In the genomic region with DNA sequence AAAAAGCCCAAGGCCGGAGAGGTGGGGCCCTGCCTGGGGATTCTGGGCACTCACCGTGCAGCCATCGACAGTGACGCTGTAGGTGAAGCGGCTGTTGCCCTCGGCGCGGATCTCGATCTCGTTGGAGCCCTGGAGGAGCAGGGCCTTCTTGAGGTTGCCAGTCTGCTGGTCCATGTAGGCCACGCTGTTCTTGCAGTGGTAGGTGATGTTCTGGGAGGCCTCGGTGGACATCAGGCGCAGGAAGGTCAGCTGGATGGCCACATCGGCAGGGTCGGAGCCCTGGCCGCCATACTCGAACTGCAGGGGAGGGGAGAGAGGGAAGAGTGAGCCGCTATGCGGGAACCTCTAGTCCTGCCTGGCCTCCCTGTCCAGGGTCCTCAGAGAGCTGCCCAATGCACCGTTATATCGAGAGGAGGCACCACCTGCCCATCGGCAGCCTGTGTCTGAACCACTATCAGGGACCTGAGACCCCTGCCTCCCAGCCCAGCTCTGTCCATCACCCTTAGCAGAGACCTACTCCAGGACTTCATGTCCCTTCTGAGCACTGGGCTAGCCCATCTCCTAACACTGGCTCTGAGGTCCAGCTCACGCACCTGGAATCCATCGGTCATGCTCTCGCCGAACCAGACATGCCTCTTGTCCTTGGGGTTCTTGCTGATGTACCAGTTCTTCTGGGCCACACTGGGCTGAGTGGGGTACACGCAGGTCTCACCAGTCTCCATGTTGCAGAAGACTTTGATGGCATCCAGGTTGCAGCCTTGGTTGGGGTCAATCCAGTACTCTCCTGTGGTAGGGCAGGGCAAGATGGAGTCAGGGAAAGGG, we compare ENCODE assay signal across 19 cellular contexts. TPM values are rescaled to one million over a fixed set of nuclear protein-coding genes. Genes with fewer than 3 reads are reported as not detected.
DNase-seq lines count a peak whose midpoint lies in the region; ATAC-seq, FAIRE-seq and TF ChIP-seq lines count a peak whose summit lies in the region.
"Had no signal": no experiment of that assay in that cellular context is flagged by ENCODE, and none has a peak within 500 bp of the region (broad histone marks: within the 10 kb centered on the region; RNA-seq: fewer than 3 reads in every experiment).

No MANE protein-coding gene starts in this region.

- H3K4me2 ChIP-seq in GM12878 (ENCODE audit: control insufficient read depth, insufficient read depth): no peak overlapping the region

- no peaks in the 10 kb centered on the region for H4K20me1 ChIP-seq in GM12878 (ENCODE audit: control insufficient read depth, insufficient read depth)

- no peak overlapping the region for H3K4me3 ChIP-seq in GM12878
- H3K4me3 ChIP-seq in suprapubic skin: no peak overlapping the region
- H3K4me3 ChIP-seq: MG63 had no signal

- H3K27ac ChIP-seq in GM12878 (ENCODE audit: control insufficient read depth, insufficient read depth) (no peak overlapping the region), suprapubic skin (peak overlapping the region; percentile 79)
- H3K27ac ChIP-seq: epithelial cell of prostate, parathyroid adenoma had no signal

- in situ Hi-C loops in GM12878 (cut with MboI): no loop called here

- BruUV-seq in GM12878 (replicated peaks; lab: Mats Ljungman, UMichigan): TSS peak; percentile 25

- no peak for TF ChIP-seq RAD21 in GM12878 (IDR thresholded peaks at IDR 0.05; ENCODE audit: insufficient read depth, low read depth, low read length)

- CTCF ChIA-PET in GM12878 (lab: Yijun Ruan, JAX): interaction anchor here (1.4 to 3.5 kb wide), 2 partner anchors 16 to 34 kb away, joined by 4 to 26 read pairs; no protein-coding TSS in a partner anchor

- no peak overlapping the region for H2AFZ ChIP-seq in GM12878 (ENCODE audit: control insufficient read depth, low read depth, low read length)
- H2AFZ ChIP-seq: parathyroid adenoma had no signal

- RAD21 ChIA-PET in GM12878 (lab: Charles Lee; ENCODE audit: unreplicated experiment): interaction anchor here (2.2 kb wide), 1 partner anchor 16 kb away, joined by 7 read pairs; no protein-coding TSS in a partner anchor

- DNase-seq in EH (ENCODE audit: low read depth) (peak; percentile 71), GM12878 (ENCODE audit: low read depth, low spot score) (no peak), iris pigment epithelial cell (ENCODE audit: low read depth) (peak; percentile 53), suprapubic skin (ENCODE audit: low spot score in 2 of 2) (no peak), NCI-H1092 (lab: John Stamatoyannopoulos, UW) (no peak), RCC 7860 (ENCODE audit: low spot score) (no peak), erythroblast (lab: John Stamatoyannopoulos, UW) (no peak), midbrain (lab: John Stamatoyannopoulos, UW) (no peak)
- DNase-seq: AML-193, aorta, Calu3, MG63, NCI-H2029, NCI-H510A, SHP77 treated with DMSO at 0.1 percent for 48 hours had no signal

- TF ChIP-seq EP300 in GM12878 (IDR thresholded peaks at IDR 0.05; ENCODE audit: borderline replicate concordance in 1 of 2, control insufficient read depth in 1 of 2, low read depth in 2 of 2, low read length in 2 of 2) (no peak), suprapubic skin (IDR thresholded peaks at IDR 0.05) (no peak)

- FAIRE-seq in GM12878 (lab: Jason Lieb, UNC): no peak
- no peak for FAIRE-seq in RCC 7860 (lab: Jason Lieb, UNC)
- FAIRE-seq: G401.6 had no signal

- no peak overlapping the region for H3K9ac ChIP-seq in GM12878 (ENCODE audit: control insufficient read depth, insufficient read depth, low read length)
- H3K9ac ChIP-seq: parathyroid adenoma had no signal

- H3K4me1 ChIP-seq in GM12878 (ENCODE audit: control insufficient read depth, insufficient read depth, low read length) (peaks cover 23% of the 10 kb centered on the region), suprapubic skin (peaks cover 43% of the 10 kb centered on the region)
- H3K4me1 ChIP-seq: parathyroid adenoma had no signal

- TF ChIP-seq POLR2A in GM12878 (IDR thresholded peaks at IDR 0.05; ENCODE audit: low read depth, low read length) (no peak), suprapubic skin (IDR thresholded peaks at IDR 0.05) (no peak), erythroblast (IDR thresholded peaks at IDR 0.05; ENCODE audit: low read length) (no peak)

- H3K27me3 ChIP-seq in GM12878 (replicated peaks in 1 of 2; ENCODE audit: control insufficient read depth in 2 of 2, insufficient read depth in 2 of 2, low read length in 1 of 2) (no peaks in the 10 kb centered on the region), suprapubic skin (no peaks in the 10 kb centered on the region)
- H3K27me3 ChIP-seq: MG63 had no signal

- intact Hi-C loops in GM12878 (cut with micrococcal nuclease; ENCODE audit: unreplicated experiment): no loop called here

- H3K9me3 ChIP-seq in GM12878 (replicated peaks; ENCODE audit: control insufficient read depth, insufficient read depth, low read length) (no peaks in the 10 kb centered on the region), suprapubic skin (no peaks in the 10 kb centered on the region)
- H3K9me3 ChIP-seq: MG63 had no signal

- no peak for TF ChIP-seq CTCF in GM12878 (IDR thresholded peaks at IDR 0.05 in 2 of 3, conservative IDR thresholded peaks at IDR 0.05 in 1 of 3; ENCODE audit: control insufficient read depth in 2 of 3, extremely low read depth in 1 of 3, insufficient read depth in 1 of 3, low read depth in 3 of 3, low read length in 3 of 3)
- no peak for TF ChIP-seq CTCF in suprapubic skin (IDR thresholded peaks at IDR 0.05)

- SMC1A ChIA-PET in GM12878 (lab: Charles Lee; ENCODE audit: uncharacterized antibody, unreplicated experiment): no interaction called here

- 87% methylated on average over 25 of the region's 27 CpGs for WGBS in GM12878 (ENCODE audit: insufficient coverage, insufficient replicate concordance, low lambda C conversion rate, missing lambda C conversion rate)
- 70% methylated on average over 22 of the region's 27 CpGs for WGBS in suprapubic skin

- POLR2A ChIA-PET in GM12878 (lab: Charles Lee): no interaction called here

- no peaks in the 10 kb centered on the region for H3K79me2 ChIP-seq in GM12878 (ENCODE audit: control insufficient read depth, insufficient read depth, low read length)
- H3K79me2 ChIP-seq: parathyroid adenoma had no signal

- H3K36me3 ChIP-seq in GM12878 (ENCODE audit: control insufficient read depth in 2 of 2, insufficient read depth in 2 of 2, low read length in 1 of 2) (peaks cover 0 to 6% of the 10 kb centered on the region in 2 experiments; a peak in 2 of 4 replicates), suprapubic skin (peaks cover 33% of the 10 kb centered on the region)

- no peak for ATAC-seq in GM12878

RNA-seq across cellular contexts. Expression of gene COL1A1, which starts 15.5 kb away (rescaled TPM):
- 43.7 and 49.7 TPM in 2 replicates for total RNA-seq in GM12878 (2013; cell fraction: nucleolus; rRNA removed)
- total RNA-seq in GM12878 (2014; rRNA removed): 0.79 and 1.1 TPM in 2 replicates
- 0.55 and 1.2 TPM in 2 replicates for total RNA-seq in GM12878 (2014; rRNA removed; fragmentation: Illumina TruSeq; extraction: Trizol)
- total RNA-seq in GM12878 (2021): 6.1 and 7.7 TPM in 2 replicates
- polyA plus RNA-seq in GM12878 (2011; ENCODE audit: low read depth): 1.5 TPM
- polyA plus RNA-seq in GM12878 (2011; rRNA removed): 1.9 and 2.9 TPM in 2 replicates
- 2.8 TPM in 2 replicates for polyA plus RNA-seq in GM12878 (2011; cell fraction: cytosol; rRNA removed)
- polyA plus RNA-seq in GM12878 (2011; cell fraction: nucleus; rRNA removed): 67.6 and 84.9 TPM in 2 replicates
- polyA plus RNA-seq in GM12878 (2012): 2.7 and 4.3 TPM in 2 replicates
- polyA plus RNA-seq in GM12878 (2014; fragmentation: Illumina TruSeq; extraction: Trizol): 0.54 and 1.9 TPM in 2 replicates
- polyA plus RNA-seq in GM12878 (2014; fragmentation: Nextera tagmentation; extraction: Ambion mirVana): under 1 TPM; 0.18 to 0.32 TPM
- polyA plus RNA-seq in GM12878 (2014; rRNA removed): 3.5 and 3.9 TPM in 2 replicates
- 1 to 10 TPM; 2.7 to 4.3 TPM for polyA plus RNA-seq in GM12878 (2016; fragmentation: Nextera tagmentation; extraction: Ambion mirVana)
- polyA minus RNA-seq in GM12878 (2011; rRNA and poly(A)+ RNA removed): 4.6 and 8.9 TPM in 2 replicates
- polyA minus RNA-seq in GM12878 (2011; cell fraction: cytosol; rRNA and poly(A)+ RNA removed): 2.3 and 2.5 TPM in 2 replicates
- polyA minus RNA-seq in GM12878 (2011; cell fraction: nucleus; rRNA and poly(A)+ RNA removed): 24.8 and 32.3 TPM in 2 replicates
- 10 to 100 TPM; 19.2 to 56.8 (median 33.1) TPM for total RNA-seq in suprapubic skin

RNA-seq across cellular contexts. Expression of gene SGCA, which starts 20.1 kb away (rescaled TPM):
- total RNA-seq in GM12878 (2013; cell fraction: nucleolus; rRNA removed): 1.9 and 2.9 TPM in 2 replicates
- total RNA-seq in GM12878 (2014; rRNA removed) (0.11 and 0.68 TPM in 2 replicates), GM12878 (2014; rRNA removed; fragmentation: Illumina TruSeq; extraction: Trizol) (0.27 TPM in 1 of 2 replicates, not detected in the other), GM12878 (2021) (0.51 and 0.56 TPM in 2 replicates), suprapubic skin (1 to 10 TPM; 2.1 to 5.8 (median 4.0) TPM)
- 0.52 TPM for polyA plus RNA-seq in GM12878 (2011; ENCODE audit: low read depth)
- polyA plus RNA-seq in GM12878 (2011; rRNA removed) (0.24 and 0.81 TPM in 2 replicates), GM12878 (2014; fragmentation: Illumina TruSeq; extraction: Trizol) (0.24 TPM in 1 of 2 replicates, not detected in the other), GM12878 (2014; fragmentation: Nextera tagmentation; extraction: Ambion mirVana) (under 1 TPM in 1 of 2 experiments, not detected in 1; 0.13 TPM), GM12878 (2014; rRNA removed) (0.25 and 2.2 TPM in 2 replicates), GM12878 (2016; fragmentation: Nextera tagmentation; extraction: Ambion mirVana) (under 1 TPM in 1 of 2 experiments, not detected in 1; 0.50 TPM)
- 0.54 and 1.2 TPM in 2 replicates for polyA plus RNA-seq in GM12878 (2011; cell fraction: cytosol; rRNA removed)
- polyA plus RNA-seq in GM12878 (2011; cell fraction: nucleus; rRNA removed): 3.6 and 4.5 TPM in 2 replicates
- polyA plus RNA-seq in GM12878 (2012): 1.2 and 1.9 TPM in 2 replicates
- 0.29 and 1.1 TPM in 2 replicates for polyA minus RNA-seq in GM12878 (2011; rRNA and poly(A)+ RNA removed)
- not detected in 2 replicates for polyA minus RNA-seq in GM12878 (2011; cell fraction: cytosol; rRNA and poly(A)+ RNA removed)
- 0.36 TPM in 1 of 2 replicates, not detected in the other for polyA minus RNA-seq in GM12878 (2011; cell fraction: nucleus; rRNA and poly(A)+ RNA removed)
- total RNA-seq: Calu3, kidney epithelial cell had no signal

RNA-seq across cellular contexts. Expression of gene PPP1R9B, which starts 35.5 kb away (rescaled TPM):
- total RNA-seq in GM12878 (2013; cell fraction: nucleolus; rRNA removed): 55.7 and 68.4 TPM in 2 replicates
- total RNA-seq in GM12878 (2014; rRNA removed): 59.9 and 62.9 TPM in 2 replicates
- total RNA-seq in GM12878 (2014; rRNA removed; fragmentation: Illumina TruSeq; extraction: Trizol): 35.9 and 39.6 TPM in 2 replicates
- total RNA-seq in GM12878 (2021): 103 and 107 TPM in 2 replicates
- 21.7 TPM for polyA plus RNA-seq in GM12878 (2011; ENCODE audit: low read depth)
- polyA plus RNA-seq in GM12878 (2011; rRNA removed): 30.2 and 44.4 TPM in 2 replicates
- 39.3 and 43.6 TPM in 2 replicates for polyA plus RNA-seq in GM12878 (2011; cell fraction: cytosol; rRNA removed)
- 75.0 and 144 TPM in 2 replicates for polyA plus RNA-seq in GM12878 (2011; cell fraction: nucleus; rRNA removed)
- polyA plus RNA-seq in GM12878 (2012): 54.8 and 64.1 TPM in 2 replicates
- 17.9 and 35.4 TPM in 2 replicates for polyA plus RNA-seq in GM12878 (2014; fragmentation: Illumina TruSeq; extraction: Trizol)
- under 1 TPM; 0.20 to 0.45 TPM for polyA plus RNA-seq in GM12878 (2014; fragmentation: Nextera tagmentation; extraction: Ambion mirVana)
- polyA plus RNA-seq in GM12878 (2014; rRNA removed): 52.0 and 58.7 TPM in 2 replicates
- polyA plus RNA-seq in GM12878 (2016; fragmentation: Nextera tagmentation; extraction: Ambion mirVana): 1 to 10 TPM; 1.8 to 2.3 TPM
- 38.4 and 59.7 TPM in 2 replicates for polyA minus RNA-seq in GM12878 (2011; rRNA and poly(A)+ RNA removed)
- polyA minus RNA-seq in GM12878 (2011; cell fraction: cytosol; rRNA and poly(A)+ RNA removed): 36.3 and 36.8 TPM in 2 replicates
- polyA minus RNA-seq in GM12878 (2011; cell fraction: nucleus; rRNA and poly(A)+ RNA removed): 12.3 and 46.2 TPM in 2 replicates
- total RNA-seq in suprapubic skin: 10 to 100 TPM; 21.5 to 26.2 (median 23.7) TPM

RNA-seq across cellular contexts. Expression of gene SAMD14, which starts 56.0 kb away (rescaled TPM):
- total RNA-seq in GM12878 (2013; cell fraction: nucleolus; rRNA removed): 2.6 and 4.3 TPM in 2 replicates
- 0.17 and 0.22 TPM in 2 replicates for total RNA-seq in GM12878 (2014; rRNA removed)
- 0.22 and 0.74 TPM in 2 replicates for total RNA-seq in GM12878 (2014; rRNA removed; fragmentation: Illumina TruSeq; extraction: Trizol)
- 1.3 and 1.7 TPM in 2 replicates for total RNA-seq in GM12878 (2021)
- 0.58 TPM for polyA plus RNA-seq in GM12878 (2011; ENCODE audit: low read depth)
- 0.32 and 1.3 TPM in 2 replicates for polyA plus RNA-seq in GM12878 (2011; rRNA removed)
- 0.51 and 1.2 TPM in 2 replicates for polyA plus RNA-seq in GM12878 (2011; cell fraction: cytosol; rRNA removed)
- polyA plus RNA-seq in GM12878 (2011; cell fraction: nucleus; rRNA removed): 8.0 and 8.3 TPM in 2 replicates
- polyA plus RNA-seq in GM12878 (2012): 0.45 and 0.66 TPM in 2 replicates
- 0.19 and 0.25 TPM in 2 replicates for polyA plus RNA-seq in GM12878 (2014; fragmentation: Illumina TruSeq; extraction: Trizol)
- polyA plus RNA-seq in GM12878 (2014; fragmentation: Nextera tagmentation; extraction: Ambion mirVana): not detected
- 0.51 and 1.4 TPM in 2 replicates for polyA plus RNA-seq in GM12878 (2014; rRNA removed)
- under 1 TPM in 1 of 2 experiments, not detected in 1; 0.06 TPM for polyA plus RNA-seq in GM12878 (2016; fragmentation: Nextera tagmentation; extraction: Ambion mirVana)
- 0.59 and 2.0 TPM in 2 replicates for polyA minus RNA-seq in GM12878 (2011; rRNA and poly(A)+ RNA removed)
- 0.73 TPM in 1 of 2 replicates, not detected in the other for polyA minus RNA-seq in GM12878 (2011; cell fraction: cytosol; rRNA and poly(A)+ RNA removed)
- polyA minus RNA-seq in GM12878 (2011; cell fraction: nucleus; rRNA and poly(A)+ RNA removed): 1.1 and 1.8 TPM in 2 replicates
- total RNA-seq in suprapubic skin: under 1 TPM in 1 of 4 donors, not detected in 3; 0.68 TPM
- total RNA-seq: Calu3 had no signal

Comparison
In these comparisons a context has a peak if more than half of its experiments do, and no peak if none do; other contexts are left out.
1. DNase-seq: peak in EH (single experiment) and iris pigment epithelial cell (single experiment); none in GM12878 (single experiment), suprapubic skin (0 of 2), NCI-H1092 (single experiment), RCC 7860 (single experiment), erythroblast (0 of 2) and midbrain (single experiment).